ENCODE assay signal across 9 cellular contexts in the genomic region with DNA sequence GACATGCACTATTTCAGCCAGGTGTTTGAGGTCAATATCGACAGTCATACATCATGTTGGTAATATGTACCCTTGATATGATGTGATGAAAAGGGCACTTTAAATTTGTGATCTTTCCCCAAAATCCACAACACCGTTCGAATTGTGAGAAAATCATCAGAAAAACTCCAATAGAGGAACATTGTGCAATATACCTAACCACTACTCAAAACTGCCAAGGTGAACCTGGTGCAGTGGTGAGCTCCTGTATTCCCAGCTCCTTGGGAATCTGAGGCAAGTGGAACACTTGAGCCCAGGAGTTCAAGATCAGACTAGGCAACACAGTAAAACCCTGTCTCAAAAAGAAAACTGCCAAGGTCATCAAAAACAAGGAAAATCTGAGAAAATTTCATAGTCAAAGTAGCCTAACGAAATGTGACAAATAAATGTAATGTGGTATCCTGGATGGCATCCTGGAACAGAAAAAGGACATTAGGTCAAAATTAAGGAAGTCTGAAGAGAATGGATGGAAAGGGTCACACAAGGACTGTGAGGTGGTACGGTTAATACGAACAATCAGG.
"Had no signal": no experiment of that assay in that cellular context is flagged by ENCODE, and none has a peak within 500 bp of the region (broad histone marks: within the 10 kb centered on the region; RNA-seq: fewer than 3 reads in every experiment).

No MANE protein-coding gene starts in this region.

- H3K4me3 ChIP-seq: GM23338 had no signal

- H2AFZ ChIP-seq: GM23338 had no signal

- ATAC-seq: GM23338 had no signal

- FAIRE-seq: H1, H54, HTR-8/SVneo had no signal

- DNase-seq: H9, HCEC 1CT, Kasumi-1, KBM-7 had no signal

- H3K4me2 ChIP-seq: GM23338, KMS-11 had no signal

- H3K27ac ChIP-seq: KMS-11 had no signal

- H3K9ac ChIP-seq: KMS-11 had no signal
